ENCODE assay signal across 8 cellular contexts in the genomic region with DNA sequence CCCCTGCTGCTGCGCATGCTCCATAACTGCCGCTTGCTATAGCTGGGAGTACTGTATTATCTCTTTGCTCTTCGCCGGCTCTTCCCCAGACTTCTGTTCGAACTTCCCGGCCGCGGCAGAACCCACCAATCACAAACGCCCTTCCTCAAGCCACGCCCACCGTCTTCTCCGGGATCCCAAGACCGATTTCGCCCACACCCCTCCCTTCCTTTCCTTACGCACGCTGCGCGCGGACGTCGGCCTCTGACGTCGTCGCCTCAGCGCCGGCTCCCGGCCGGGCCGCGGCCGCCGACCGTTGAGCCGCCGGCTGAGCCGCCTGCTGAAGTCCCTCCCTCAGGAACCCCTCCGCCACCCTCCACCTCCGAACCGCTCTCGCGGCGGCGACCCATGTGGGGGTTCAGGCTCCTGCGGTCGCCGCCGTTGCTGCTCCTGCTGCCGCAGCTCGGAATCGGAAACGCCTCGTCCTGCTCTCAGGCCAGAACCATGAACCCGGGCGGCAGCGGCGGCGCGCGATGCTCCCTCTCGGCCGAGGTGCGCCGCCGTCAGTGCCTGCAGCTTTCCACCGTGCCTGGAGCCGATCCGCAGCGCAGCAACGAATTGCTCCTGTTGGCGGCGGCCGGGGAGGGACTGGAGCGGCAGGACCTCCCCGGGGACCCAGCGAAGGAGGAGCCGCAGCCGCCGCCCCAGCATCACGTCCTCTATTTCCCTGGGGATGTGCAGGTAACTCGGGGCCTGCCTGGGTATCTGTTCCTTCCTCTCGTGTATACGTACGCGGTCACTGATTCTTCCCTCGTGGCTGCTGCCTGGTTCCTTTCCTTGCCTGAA. TPM values are rescaled to one million over a fixed set of nuclear protein-coding genes. Genes with fewer than 3 reads are reported as not detected.
DNase-seq lines count a peak whose midpoint lies in the region; ATAC-seq and TF ChIP-seq lines count a peak whose summit lies in the region.

A gene with protein sequence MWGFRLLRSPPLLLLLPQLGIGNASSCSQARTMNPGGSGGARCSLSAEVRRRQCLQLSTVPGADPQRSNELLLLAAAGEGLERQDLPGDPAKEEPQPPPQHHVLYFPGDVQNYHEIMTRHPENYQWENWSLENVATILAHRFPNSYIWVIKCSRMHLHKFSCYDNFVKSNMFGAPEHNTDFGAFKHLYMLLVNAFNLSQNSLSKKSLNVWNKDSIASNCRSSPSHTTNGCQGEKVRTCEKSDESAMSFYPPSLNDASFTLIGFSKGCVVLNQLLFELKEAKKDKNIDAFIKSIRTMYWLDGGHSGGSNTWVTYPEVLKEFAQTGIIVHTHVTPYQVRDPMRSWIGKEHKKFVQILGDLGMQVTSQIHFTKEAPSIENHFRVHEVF (plus strand): TSS at position 242 of the 825 bp plus-strand sequence. CDS start 146 bp downstream, at position 388.

- peak; percentile 89 for TF ChIP-seq POLR2A in GM19099 (IDR thresholded peaks at IDR 0.05; ENCODE audit: extremely low read depth, insufficient read length, low read depth)

- H3K4me3 Mint-ChIP-seq in chondrocyte (ENCODE audit: unreplicated experiment), result peak within 1 kb of the TSS; percentile 93

- H3K27ac Mint-ChIP-seq in chondrocyte (ENCODE audit: unreplicated experiment), result peak within 1 kb of the TSS; percentile 95

- DNase-seq in AG20443 (ENCODE audit: low spot score), result peak; percentile 98
- DNase-seq in NCI-H510A (lab: John Stamatoyannopoulos, UW), result peak; percentile 95
- peak; percentile 89 to 96 for DNase-seq in activated CD4-positive, alpha-beta T cell treated with anti-CD3 and anti-CD28 coated beads for 24 hours (ENCODE audit: low read depth in 2 of 2)
- peak; percentile 97 for DNase-seq in chondrocyte (ENCODE audit: low spot score)
- DNase-seq in kidney epithelial cell (ENCODE audit: low read depth), result peak; percentile 93
- DNase-seq in stimulated activated CD4-positive, alpha-beta T cell treated with anti-CD3 and anti-CD28 coated beads, Interleukin-15, amount 100 ng/mL, for 48 hours (ENCODE audit: low read depth in 2 of 2), result peak; percentile 89 to 91

- H3K4me1 Mint-ChIP-seq in chondrocyte (ENCODE audit: low read depth), result peaks cover 36% of the 10 kb centered on the region

- peak within 1 kb of the TSS; percentile 98 for H3K4me3 ChIP-seq in kidney epithelial cell (ENCODE audit: low read depth, low read length)

- no peaks in the 10 kb centered on the region for H3K36me3 ChIP-seq in kidney epithelial cell (ENCODE audit: control insufficient read depth, insufficient read depth, low read length)

- peak; percentile 92 for ATAC-seq in HG03432 (IDR thresholded peaks at IDR 0.05; ENCODE audit: unreplicated experiment)

- H3K9me3 Mint-ChIP-seq in chondrocyte (ENCODE audit: low read depth), result no peaks in the 10 kb centered on the region

- TF ChIP-seq CTCF in chondrocyte (IDR thresholded peaks at IDR 0.05) (peak; percentile 44), kidney epithelial cell (IDR thresholded peaks at IDR 0.05; ENCODE audit: insufficient read depth, low read length, poor library complexity, severe bottlenecking) (no peak)

- no peaks in the 10 kb centered on the region for H3K27me3 ChIP-seq in kidney epithelial cell (ENCODE audit: control insufficient read depth, insufficient read depth, low read length)

- H3K36me3 Mint-ChIP-seq in chondrocyte (ENCODE audit: low read depth), result peaks cover under 1% of the 10 kb centered on the region

- H3K27me3 Mint-ChIP-seq in chondrocyte (ENCODE audit: low read depth), result no peaks in the 10 kb centered on the region

RNA-seq across cellular contexts. Expression of the gene that starts here (rescaled TPM):
- 8.9 to 10.1 TPM (median 9.8 TPM) in 3 replicates for total RNA-seq in chondrocyte
- 9.2 and 13.0 TPM in 2 replicates for total RNA-seq in kidney epithelial cell

Comparison
In these comparisons a context has a peak if more than half of its experiments do, and no peak if none do; other contexts are left out.
1. Peak in every context shown above with its lines: DNase-seq, ATAC-seq and H3K4me3 ChIP-seq.